In genomic region chr2:207938415-207938814, GRCh38 we compare ENCODE assay signal across 14 cellular contexts.
DNase-seq lines count a peak whose midpoint lies in the region; ATAC-seq and TF ChIP-seq lines count a peak whose summit lies in the region.
"Had no signal": no experiment of that assay in that cellular context is flagged by ENCODE, and none has a peak within 500 bp of the region (broad histone marks: within the 10 kb centered on the region; RNA-seq: fewer than 3 reads in every experiment).

No MANE protein-coding gene starts in this region.

- H2AFZ ChIP-seq in SK-N-SH (ENCODE audit: low read depth): no peak overlapping the region
- H2AFZ ChIP-seq: GM23248 had no signal

- TF ChIP-seq CTCF in SK-N-SH (IDR thresholded peaks at IDR 0.05) (no peak), right atrium auricular region (IDR thresholded peaks at IDR 0.05) (no peak), lower lobe of right lung (IDR thresholded peaks at IDR 0.05) (no peak), transverse colon (IDR thresholded peaks at IDR 0.05) (no peak)

- H3K9me3 ChIP-seq in SK-N-SH (no peaks in the 10 kb centered on the region), right atrium auricular region (no peaks in the 10 kb centered on the region), lower lobe of right lung (no peaks in the 10 kb centered on the region), transverse colon (no peaks in the 10 kb centered on the region)
- H3K9me3 ChIP-seq: BLaER1, HAP-1 had no signal

- no peaks in the 10 kb centered on the region for H3K79me2 ChIP-seq in SK-N-SH (ENCODE audit: insufficient read depth)

- H3K27ac ChIP-seq in SK-N-SH (ENCODE audit: low read depth in 2 of 2, low read length in 1 of 2): peak overlapping the region in 1 of 2 experiments; percentile 54; a peak in 2 of 4 replicates
- peak overlapping the region; percentile 44 to 75 for H3K27ac ChIP-seq in right atrium auricular region
- peak overlapping the region; percentile 18 for H3K27ac ChIP-seq in lower lobe of right lung
- peak overlapping the region; percentile 74 to 80 (median 78) for H3K27ac ChIP-seq in transverse colon
- H3K27ac ChIP-seq: BLaER1, GM23248 had no signal

- CTCF ChIA-PET in SK-N-SH (lab: Yijun Ruan, JAX): interaction anchor here (0.9 to 1.7 kb wide), 4 partner anchors 9 to 192 kb away, joined by 3 to 4 read pairs (median 3); no protein-coding TSS in a partner anchor

- H3K36me3 ChIP-seq in SK-N-SH (replicated peaks in 1 of 2; ENCODE audit: control insufficient read depth in 1 of 2, insufficient read depth in 2 of 2, low read length in 1 of 2) (no peaks in the 10 kb centered on the region), right atrium auricular region (no peaks in the 10 kb centered on the region), lower lobe of right lung (no peaks in the 10 kb centered on the region), transverse colon (no peaks in the 10 kb centered on the region)
- H3K36me3 ChIP-seq: HAP-1 had no signal

- WGBS in SK-N-SH (ENCODE audit: low lambda C conversion rate): 74% methylated on average over 4 of the region's 4 CpGs
- 80 to 94% methylated on average over 4 of the region's 4 CpGs for WGBS in transverse colon (ENCODE audit: low coverage in 1 of 2), 2 donors

- TF ChIP-seq RAD21 in SK-N-SH (IDR thresholded peaks at IDR 0.05; ENCODE audit: low read length): no peak

- DNase-seq in SK-N-SH (peak; percentile 32), right atrium auricular region (ENCODE audit: low spot score) (no peak), left cardiac atrium (no peak), lower lobe of right lung (no peak), transverse colon (no peak), NCI-H526 (lab: John Stamatoyannopoulos, UW) (no peak)
- no peak for DNase-seq in activated CD4-positive, CD25-positive, alpha-beta regulatory T cell treated with anti-CD3 and anti-CD28 coated beads, Interleukin-2, amount 50 U/mL, for 72 hours
- DNase-seq: 8988T; CD4-positive, alpha-beta memory T cell; DMS79 treated with DMSO at 0.1 percent for 48 hours; GM23248 had no signal

- H3K9me2 ChIP-seq in SK-N-SH: no peaks in the 10 kb centered on the region

- no peaks in the 10 kb centered on the region for H4K20me1 ChIP-seq in SK-N-SH (ENCODE audit: insufficient read depth)
- H4K20me1 ChIP-seq: BLaER1 had no signal

- H3F3A ChIP-seq in SK-N-SH (replicated peaks; ENCODE audit: insufficient read depth): no peaks in the 10 kb centered on the region

- POLR2A ChIA-PET in SK-N-SH (lab: Yijun Ruan, JAX): no interaction called here

- ATAC-seq in SK-N-SH treated with all-trans-retinoic acid at 6 μM for 48 hours: no peak
- ATAC-seq in left cardiac atrium: no peak
- ATAC-seq in lower lobe of right lung: no peak

- no peak overlapping the region for H3K9ac ChIP-seq in SK-N-SH
- H3K9ac ChIP-seq: BLaER1, GM23248 had no signal

- no peaks in the 10 kb centered on the region for H3K27me3 ChIP-seq in SK-N-SH (ENCODE audit: insufficient read depth)
- no peaks in the 10 kb centered on the region for H3K27me3 ChIP-seq in right atrium auricular region
- no peaks in the 10 kb centered on the region for H3K27me3 ChIP-seq in lower lobe of right lung (ENCODE audit: low read depth)
- no peaks in the 10 kb centered on the region for H3K27me3 ChIP-seq in transverse colon
- H3K27me3 ChIP-seq: BLaER1 had no signal

- TF ChIP-seq POLR2A in transverse colon (IDR thresholded peaks at IDR 0.05): no peak

- peak in 1 of 2 experiments; percentile 47; a peak in 1 of 4 replicates for TF ChIP-seq EP300 in SK-N-SH (IDR thresholded peaks at IDR 0.05; ENCODE audit: borderline replicate concordance in 1 of 2, low read depth in 1 of 2, low read length in 1 of 2)
- TF ChIP-seq EP300 in transverse colon (IDR thresholded peaks at IDR 0.05; ENCODE audit: low read depth): no peak

- no peak overlapping the region for H3K4me2 ChIP-seq in SK-N-SH
- H3K4me2 ChIP-seq: BLaER1 had no signal

- in situ Hi-C loops in transverse colon (cut with MboI; ENCODE audit: low pct_ligation_motif_present in 1 of 4, low pct_unique_long_range_greater_than_20kb in 1 of 4, low sequenced_read_pairs in 3 of 4): no loop called here

- peaks cover 0 to 13% of the 10 kb centered on the region in 2 experiments; a peak in 3 of 4 replicates for H3K4me1 ChIP-seq in SK-N-SH (ENCODE audit: control insufficient read depth in 1 of 2, insufficient read depth in 2 of 2, low read depth in 1 of 2, low read length in 1 of 2)
- H3K4me1 ChIP-seq in right atrium auricular region: peaks cover 0 to 24% of the 10 kb centered on the region in 2 donors
- H3K4me1 ChIP-seq in lower lobe of right lung: no peaks in the 10 kb centered on the region
- peaks cover 0 to 34% (median 10%) of the 10 kb centered on the region in 4 donors for H3K4me1 ChIP-seq in transverse colon

- intact Hi-C loops in left cardiac atrium (cut with DNase I) (no loop called here), lower lobe of right lung (cut with DNase I) (no loop called here), transverse colon (cut with DNase I; ENCODE audit: low total_unique reads) (no loop called here)

- H3K4me3 ChIP-seq in SK-N-SH (ENCODE audit: low read depth in 2 of 2, low read length in 1 of 2): no peak overlapping the region
- H3K4me3 ChIP-seq in right atrium auricular region: no peak overlapping the region
- no peak overlapping the region for H3K4me3 ChIP-seq in lower lobe of right lung
- H3K4me3 ChIP-seq in transverse colon: no peak overlapping the region
- H3K4me3 ChIP-seq: BLaER1, GM23248, HAP-1 had no signal

TF ChIP-seq in SK-N-SH, 30 proteins besides CTCF, POLR2A, EP300 and RAD21:
- TF ChIP-seq GATA2 (CRISPR knock-in tag; IDR thresholded peaks at IDR 0.05) (peak; percentile 76), GABPA (IDR thresholded peaks at IDR 0.05; ENCODE audit: low read depth) (no peak), RCOR1 (IDR thresholded peaks at IDR 0.05; ENCODE audit: low read length) (no peak)

TF ChIP-seq in SK-N-SH treated with all-trans-retinoic acid at 6 μM for 48 hours, 23 proteins besides CTCF, POLR2A, EP300 and RAD21:
- TF ChIP-seq TCF4 (CRISPR knock-in tag; IDR thresholded peaks at IDR 0.05; ENCODE audit: borderline replicate concordance) (no peak), PPARA (CRISPR knock-in tag; IDR thresholded peaks at IDR 0.05; ENCODE audit: borderline replicate concordance) (no peak), ZC3H10 (CRISPR knock-in tag; IDR thresholded peaks at IDR 0.05) (no peak), CSDC2 (CRISPR knock-in tag; IDR thresholded peaks at IDR 0.05) (no peak), POU6F1 (CRISPR knock-in tag; IDR thresholded peaks at IDR 0.05; ENCODE audit: borderline replicate concordance, low read depth) (no peak), ZNF70 (CRISPR knock-in tag; IDR thresholded peaks at IDR 0.05) (no peak), BACH2 (CRISPR knock-in tag; IDR thresholded peaks at IDR 0.05; ENCODE audit: borderline replicate concordance) (no peak), GLIS3 (CRISPR knock-in tag; IDR thresholded peaks at IDR 0.05) (no peak), ISL1 (CRISPR knock-in tag; IDR thresholded peaks at IDR 0.05) (no peak), ZFP30 (CRISPR knock-in tag; IDR thresholded peaks at IDR 0.05) (no peak), OSR1 (CRISPR knock-in tag; IDR thresholded peaks at IDR 0.05) (no peak), SNAI2 (CRISPR knock-in tag; IDR thresholded peaks at IDR 0.05) (no peak), ZFP3 (CRISPR knock-in tag; IDR thresholded peaks at IDR 0.05) (no peak)
